In genomic region chr6:157025459-157025858, GRCh38 we compare ENCODE assay signal across 1 cellular context.
A peak's percentile ranks its signal among the peaks of the same experiment; 100 is the strongest.
TF ChIP-seq lines count a peak whose summit lies in the region.

No MANE protein-coding gene starts in this region.

TF ChIP-seq in K562, 482 proteins besides CTCF, POLR2A, EP300 and RAD21 (continued from another document):
- TF ChIP-seq FOXJ2 (tag; IDR thresholded peaks at IDR 0.05) (peak; percentile 85; the same call in 1 of the 2 replicates), FOXM1 (IDR thresholded peaks at IDR 0.05; ENCODE audit: low read depth) (no peak), FOXM1 (CRISPR knock-in tag; IDR thresholded peaks at IDR 0.05; ENCODE audit: low read depth) (no peak), CREBBP (IDR thresholded peaks at IDR 0.05; ENCODE audit: low read depth, low read length) (no peak), BCOR (IDR thresholded peaks at IDR 0.05) (no peak), ZNF146 (CRISPR knock-in tag; IDR thresholded peaks at IDR 0.05; ENCODE audit: unreplicated experiment) (no peak), PREB (CRISPR knock-in tag; IDR thresholded peaks at IDR 0.05) (no peak), SAP30 (IDR thresholded peaks at IDR 0.05; ENCODE audit: borderline replicate concordance, insufficient read depth, low read depth, low read length, poor library complexity, severe bottlenecking) (no peak), ZBTB17 (CRISPR knock-in tag; IDR thresholded peaks at IDR 0.05) (no peak), FIP1L1 (IDR thresholded peaks at IDR 0.05; ENCODE audit: low read depth, low read length, poor library complexity, severe bottlenecking) (no peak), ZNF395 (CRISPR knock-in tag; IDR thresholded peaks at IDR 0.05) (no peak), MTF1 (CRISPR knock-in tag; IDR thresholded peaks at IDR 0.05; ENCODE audit: borderline replicate concordance) (no peak), ZNF589 (CRISPR knock-in tag; IDR thresholded peaks at IDR 0.05; ENCODE audit: low read depth) (no peak), ZFPM2 (CRISPR knock-in tag; IDR thresholded peaks at IDR 0.05) (no peak), HES1 (IDR thresholded peaks at IDR 0.05; ENCODE audit: low read depth) (no peak), DPF2 (IDR thresholded peaks at IDR 0.05) (no peak), XRCC3 (IDR thresholded peaks at IDR 0.05) (0 out of 2 replicates have a peak, but pooled peaks have one; percentile 50), NFIC (IDR thresholded peaks at IDR 0.05) (peak; percentile 37), ZNF263 (CRISPR knock-in tag; IDR thresholded peaks at IDR 0.05; ENCODE audit: borderline replicate concordance) (no peak)
